In the genomic region with DNA sequence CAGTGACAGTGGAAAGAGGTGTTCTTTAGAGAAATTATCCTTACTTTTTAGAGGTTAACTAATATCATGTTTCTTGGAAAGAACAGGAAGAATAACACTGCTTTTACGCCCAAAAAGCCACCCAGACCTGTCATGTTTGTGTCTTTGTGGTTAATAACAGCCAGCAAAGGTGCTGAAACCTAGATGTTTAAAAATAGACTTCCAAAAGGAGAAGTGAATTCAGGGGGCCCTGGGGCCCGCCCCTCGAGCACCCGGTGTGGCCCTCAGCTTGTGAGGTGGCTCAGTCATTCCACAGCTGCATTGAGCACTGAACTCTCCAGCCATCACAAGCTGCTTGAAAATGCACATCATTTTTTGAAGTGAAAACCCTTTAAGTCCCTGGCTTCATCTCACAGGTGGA, we compare ENCODE assay signal across 9 cellular contexts. TPM values are rescaled to one million over a fixed set of nuclear protein-coding genes. Genes with fewer than 3 reads are reported as not detected.
DNase-seq lines count a peak whose midpoint lies in the region; ATAC-seq, FAIRE-seq and TF ChIP-seq lines count a peak whose summit lies in the region.
"Had no signal": no experiment of that assay in that cellular context is flagged by ENCODE, and none has a peak within 500 bp of the region (broad histone marks: within the 10 kb centered on the region; RNA-seq: fewer than 3 reads in every experiment).

No MANE protein-coding gene starts in this region.

- no peaks in the 10 kb centered on the region for H3K9me3 Mint-ChIP-seq in activated T-helper 1 cell treated with anti-CD3 and anti-CD28 coated beads, Interleukin-12 subunit alpha, Interleukin-12 subunit beta, Interleukin-2, Interleukin-4 antibody, amounts not matched to agents 30 ng/mL and 10 ng/mL and 1 ng/mL, durations not matched to agents 14 hours and 24 hours and 36 hours

- peak overlapping the region; percentile 72 for H3K27ac Mint-ChIP-seq in activated T-helper 1 cell treated with anti-CD3 and anti-CD28 coated beads, Interleukin-12 subunit alpha, Interleukin-12 subunit beta, Interleukin-2, Interleukin-4 antibody, amounts not matched to agents 30 ng/mL and 10 ng/mL and 1 ng/mL, durations not matched to agents 14 hours and 24 hours and 36 hours

- peaks cover 23% of the 10 kb centered on the region for H3K4me1 Mint-ChIP-seq in activated T-helper 1 cell treated with anti-CD3 and anti-CD28 coated beads, Interleukin-12 subunit alpha, Interleukin-12 subunit beta, Interleukin-2, Interleukin-4 antibody, amounts not matched to agents 30 ng/mL and 10 ng/mL and 1 ng/mL, durations not matched to agents 14 hours and 24 hours and 36 hours (ENCODE audit: low read depth)

- peak; percentile 98 for FAIRE-seq in GM12892 (lab: Jason Lieb, UNC)

- peaks cover 46% of the 10 kb centered on the region for H3K36me3 Mint-ChIP-seq in activated T-helper 1 cell treated with anti-CD3 and anti-CD28 coated beads, Interleukin-12 subunit alpha, Interleukin-12 subunit beta, Interleukin-2, Interleukin-4 antibody, amounts not matched to agents 30 ng/mL and 10 ng/mL and 1 ng/mL, durations not matched to agents 14 hours and 24 hours and 36 hours (ENCODE audit: low read depth)

- DNase-seq in GM12892 (ENCODE audit: insufficient read length) (peak; percentile 91), pons (ENCODE audit: low spot score) (no peak), OCI-M2 (lab: John Stamatoyannopoulos, UW; ENCODE audit: unreplicated experiment) (no peak), SHP77 (lab: John Stamatoyannopoulos, UW) (no peak)
- no peak for DNase-seq in activated T-helper 1 cell treated with anti-CD3 and anti-CD28 coated beads, Interleukin-12 subunit alpha, Interleukin-12 subunit beta, Interleukin-2, Interleukin-4 antibody, amounts not matched to agents 30 ng/mL and 10 ng/mL and 1 ng/mL, durations not matched to agents 14 hours and 24 hours and 36 hours (ENCODE audit: low spot score)
- DNase-seq in stimulated activated CD4-positive, alpha-beta T cell treated with anti-CD3 and anti-CD28 coated beads, Interleukin-4, amount 100 ng/mL, for 1 hour, result no peak
- DNase-seq: Right ventricle myocardium superior had no signal

- peak; percentile 71 for TF ChIP-seq POLR2A in GM12892 (IDR thresholded peaks at IDR 0.05; ENCODE audit: low read depth, low read length)

- intact Hi-C loops in activated T-helper 1 cell treated with anti-CD3 and anti-CD28 coated beads, Interleukin-12 subunit alpha, Interleukin-12 subunit beta, Interleukin-2, Interleukin-4 antibody, amounts not matched to agents 30 ng/mL and 10 ng/mL and 1 ng/mL, durations not matched to agents 14 hours and 24 hours and 36 hours (cut with micrococcal nuclease), result no loop called here

- no peaks in the 10 kb centered on the region for H3K27me3 Mint-ChIP-seq in activated T-helper 1 cell treated with anti-CD3 and anti-CD28 coated beads, Interleukin-12 subunit alpha, Interleukin-12 subunit beta, Interleukin-2, Interleukin-4 antibody, amounts not matched to agents 30 ng/mL and 10 ng/mL and 1 ng/mL, durations not matched to agents 14 hours and 24 hours and 36 hours (ENCODE audit: insufficient read depth)

- ATAC-seq in GM19397 (IDR thresholded peaks at IDR 0.05; ENCODE audit: unreplicated experiment) (peak; percentile 68), HG03135 (IDR thresholded peaks at IDR 0.05; ENCODE audit: unreplicated experiment) (peak; percentile 72)

- H3K4me3 Mint-ChIP-seq in activated T-helper 1 cell treated with anti-CD3 and anti-CD28 coated beads, Interleukin-12 subunit alpha, Interleukin-12 subunit beta, Interleukin-2, Interleukin-4 antibody, amounts not matched to agents 30 ng/mL and 10 ng/mL and 1 ng/mL, durations not matched to agents 14 hours and 24 hours and 36 hours, result no peak overlapping the region

RNA-seq across cellular contexts. Expression of gene AMN, which starts 20.8 kb away (rescaled TPM):
- polyA plus RNA-seq in GM12892 (2012; ENCODE audit: missing spikeins), result 0.15 TPM
- total RNA-seq in activated T-helper 1 cell treated with anti-CD3 and anti-CD28 coated beads, Interleukin-12 subunit alpha, Interleukin-12 subunit beta, Interleukin-2, Interleukin-4 antibody, amounts not matched to agents 30 ng/mL and 10 ng/mL and 1 ng/mL, durations not matched to agents 14 hours and 24 hours and 36 hours, result 0.44 and 0.69 TPM in 2 replicates
- total RNA-seq: Right ventricle myocardium superior had no signal
